In genomic region chr9:134344068-134344820, GRCh38 we compare ENCODE assay signal across 8 cellular contexts. TPM values are rescaled to one million over a fixed set of nuclear protein-coding genes. Genes with fewer than 3 reads are reported as not detected.
DNase-seq lines count a peak whose midpoint lies in the region; ATAC-seq and TF ChIP-seq lines count a peak whose summit lies in the region.

No MANE protein-coding gene starts in this region.

- intact Hi-C loops in prostate gland (cut with DNase I), result no loop called here

- no peaks in the 10 kb centered on the region for H3K9me3 ChIP-seq in WERI-Rb-1 (ENCODE audit: severe bottlenecking)
- H3K9me3 ChIP-seq in skeletal muscle satellite cell (replicated peaks; ENCODE audit: low read length), result no peaks in the 10 kb centered on the region
- no peaks in the 10 kb centered on the region for H3K9me3 ChIP-seq in prostate gland

- peak overlapping the region; percentile 8 for H3K4me2 ChIP-seq in skeletal muscle satellite cell (ENCODE audit: low read length)

- H3K27ac ChIP-seq in WERI-Rb-1 (peak overlapping the region; percentile 80), prostate gland (no peak overlapping the region)

- ATAC-seq in GM21360 (IDR thresholded peaks at IDR 0.05; ENCODE audit: unreplicated experiment) (no peak), HG03139 (IDR thresholded peaks at IDR 0.05; ENCODE audit: unreplicated experiment) (no peak)

- TF ChIP-seq POLR2A in prostate gland (IDR thresholded peaks at IDR 0.05), result no peak

- H3K36me3 ChIP-seq in WERI-Rb-1, result no peaks in the 10 kb centered on the region; the same call in 1 of the 2 replicates
- no peaks in the 10 kb centered on the region for H3K36me3 ChIP-seq in skeletal muscle satellite cell (ENCODE audit: insufficient read depth, low read length)
- H3K36me3 ChIP-seq in prostate gland, result no peaks in the 10 kb centered on the region

- 0 out of 2 replicates have a peak, but pooled peaks have one; percentile 16 for TF ChIP-seq CTCF in GM12874 (IDR thresholded peaks at IDR 0.05; ENCODE audit: insufficient read depth, low read depth, low read length)
- peak; percentile 56 for TF ChIP-seq CTCF in WERI-Rb-1 (IDR thresholded peaks at IDR 0.05; ENCODE audit: low read depth, low read length)
- peak; percentile 17 for TF ChIP-seq CTCF in fibroblast of pulmonary artery (IDR thresholded peaks at IDR 0.05; ENCODE audit: low read length, missing control alignments)
- no peak for TF ChIP-seq CTCF in prostate gland (IDR thresholded peaks at IDR 0.05)

- H3K27me3 ChIP-seq in WERI-Rb-1 (ENCODE audit: insufficient read depth, low read depth, severe bottlenecking) (no peaks in the 10 kb centered on the region), skeletal muscle satellite cell (ENCODE audit: control insufficient read depth, insufficient read depth, low read length) (no peaks in the 10 kb centered on the region), prostate gland (replicated peaks; ENCODE audit: insufficient read depth) (no peaks in the 10 kb centered on the region)

- 61% methylated on average over 17 of the region's 17 CpGs for WGBS in prostate gland

- no peak overlapping the region for H3K4me3 ChIP-seq in WERI-Rb-1 (ENCODE audit: low read depth, low read length)
- no peak overlapping the region for H3K4me3 ChIP-seq in fibroblast of pulmonary artery (replicated peaks; ENCODE audit: low read depth, low read length)
- no peak overlapping the region for H3K4me3 ChIP-seq in skeletal muscle satellite cell (ENCODE audit: low read length)
- no peak overlapping the region for H3K4me3 ChIP-seq in prostate gland

- H3K9ac ChIP-seq in skeletal muscle satellite cell (ENCODE audit: low read depth, low read length), result no peak overlapping the region

- peaks cover 23% of the 10 kb centered on the region for H3K4me1 ChIP-seq in skeletal muscle satellite cell (ENCODE audit: control insufficient read depth, insufficient read depth, low read length)
- H3K4me1 ChIP-seq in prostate gland (replicated peaks), result peaks cover 14% of the 10 kb centered on the region

- DNase-seq in WERI-Rb-1 (no peak), fibroblast of pulmonary artery (ENCODE audit: low read depth) (no peak), NCI-H748 treated with DMSO at 0.1 percent for 48 hours (lab: John Stamatoyannopoulos, UW) (no peak), prostate gland (ENCODE audit: low spot score) (no peak)

RNA-seq across cellular contexts. Expression of gene RXRA, which starts 18.0 kb away (rescaled TPM):
- total RNA-seq in skeletal muscle satellite cell (2012; rRNA removed), result 9.9 and 16.6 TPM in 2 replicates
- total RNA-seq in prostate gland, result 10 to 100 TPM; 69.5 to 84.1 TPM

Comparison
In these comparisons a context has a peak if more than half of its experiments do, and no peak if none do; other contexts are left out.
1. CTCF ChIP-seq: peak in GM12874 (single experiment), WERI-Rb-1 (single experiment) and fibroblast of pulmonary artery (single experiment); none in prostate gland (0 of 4).